1 cellular context compared by ENCODE assay signal in genomic region chr2:215498411-215498810, GRCh38.
TF ChIP-seq lines count a peak whose summit lies in the region.

No MANE protein-coding gene starts in this region.

TF ChIP-seq in HepG2, 621 proteins besides CTCF, POLR2A, EP300 and RAD21 (continues in another document):
- TF ChIP-seq PPARG (CRISPR knock-in tag; conservative IDR thresholded peaks at IDR 0.05): peak; percentile 61; the same call in 1 of the 2 replicates
- peak; percentile 45 for TF ChIP-seq ELF1 (CRISPR knock-in tag; IDR thresholded peaks at IDR 0.05)
- TF ChIP-seq ERF (CRISPR knock-in tag; IDR thresholded peaks at IDR 0.05): peak; percentile 70; the same call in 1 of the 2 replicates
- peak; percentile 74; the same call in 1 of the 2 replicates for TF ChIP-seq SOX5 (CRISPR knock-in tag; IDR thresholded peaks at IDR 0.05; ENCODE audit: borderline replicate concordance)
- peak; percentile 67; the same call in 1 of the 2 replicates for TF ChIP-seq ZNF292 (CRISPR knock-in tag; IDR thresholded peaks at IDR 0.05; ENCODE audit: borderline replicate concordance, low read depth)
- TF ChIP-seq ZSCAN31 (CRISPR knock-in tag; IDR thresholded peaks at IDR 0.05; ENCODE audit: low read depth): 0 out of 2 replicates have a peak, but pooled peaks have one; percentile 31
- TF ChIP-seq ZKSCAN8 (CRISPR knock-in tag; IDR thresholded peaks at IDR 0.05; ENCODE audit: borderline replicate concordance): no peak
- TF ChIP-seq HDAC2 (CRISPR knock-in tag; IDR thresholded peaks at IDR 0.05): peak; percentile 79; the same call in 1 of the 2 replicates
- TF ChIP-seq HOXA3 (CRISPR knock-in tag; IDR thresholded peaks at IDR 0.05): peak; percentile 68; the same call in 1 of the 2 replicates
- peak; percentile 62; the same call in 1 of the 2 replicates for TF ChIP-seq TFE3 (CRISPR knock-in tag; IDR thresholded peaks at IDR 0.05)
- peak; percentile 83; the same call in 1 of the 2 replicates for TF ChIP-seq MIER3 (CRISPR knock-in tag; IDR thresholded peaks at IDR 0.05; ENCODE audit: borderline replicate concordance)
- TF ChIP-seq HNF4A (CRISPR knock-in tag; IDR thresholded peaks at IDR 0.05): peak; percentile 32; the same call in 1 of the 2 replicates
- TF ChIP-seq KAT8 (CRISPR knock-in tag; IDR thresholded peaks at IDR 0.05): peak; percentile 69
- TF ChIP-seq IKZF5 (CRISPR knock-in tag; IDR thresholded peaks at IDR 0.05): peak; percentile 74
- TF ChIP-seq SMAD1 (CRISPR knock-in tag; IDR thresholded peaks at IDR 0.05; ENCODE audit: borderline replicate concordance, low read depth): no peak
- peak; percentile 74 for TF ChIP-seq ZMYM4 (CRISPR knock-in tag; IDR thresholded peaks at IDR 0.05)
- TF ChIP-seq ZBTB26 (CRISPR knock-in tag; IDR thresholded peaks at IDR 0.05; ENCODE audit: borderline replicate concordance): peak; percentile 59; the same call in 1 of the 2 replicates
- TF ChIP-seq ZNF362 (CRISPR knock-in tag; IDR thresholded peaks at IDR 0.05; ENCODE audit: borderline replicate concordance): peak; percentile 42; the same call in 1 of the 2 replicates
- peak; percentile 92 for TF ChIP-seq FOXA3 (CRISPR knock-in tag; IDR thresholded peaks at IDR 0.05)
- no peak for TF ChIP-seq SOX13 (IDR thresholded peaks at IDR 0.05)
- peak in 1 of 2 experiments; percentile 65; a peak in 2 of 4 replicates for TF ChIP-seq SOX13 (CRISPR knock-in tag; conservative IDR thresholded peaks at IDR 0.05 in 1 of 2, IDR thresholded peaks at IDR 0.05 in 1 of 2)
- TF ChIP-seq ZBTB14 (CRISPR knock-in tag; IDR thresholded peaks at IDR 0.05): no peak
- 0 out of 2 replicates have a peak, but pooled peaks have one; percentile 18 for TF ChIP-seq NFYB (CRISPR knock-in tag; IDR thresholded peaks at IDR 0.05)
- TF ChIP-seq ZNF441 (CRISPR knock-in tag; IDR thresholded peaks at IDR 0.05; ENCODE audit: borderline replicate concordance): peak; percentile 74; the same call in 1 of the 2 replicates
- TF ChIP-seq ZNF136 (CRISPR knock-in tag; IDR thresholded peaks at IDR 0.05; ENCODE audit: low read depth): no peak
- TF ChIP-seq ZNF605 (CRISPR knock-in tag; IDR thresholded peaks at IDR 0.05): no peak
- peak; percentile 57 for TF ChIP-seq ASH2L (IDR thresholded peaks at IDR 0.05; ENCODE audit: insufficient read length, low read depth, low read length)
- TF ChIP-seq CREB1 (IDR thresholded peaks at IDR 0.05): peak; percentile 49; the same call in 1 of the 2 replicates
- peak; percentile 73 for TF ChIP-seq CREB1 (CRISPR knock-in tag; IDR thresholded peaks at IDR 0.05)
- peak; percentile 32 for TF ChIP-seq SKI (IDR thresholded peaks at IDR 0.05; ENCODE audit: partially characterized antibody)
- 0 out of 2 replicates have a peak, but pooled peaks have one; percentile 48 for TF ChIP-seq ZNF646 (CRISPR knock-in tag; IDR thresholded peaks at IDR 0.05)
- 0 out of 2 replicates have a peak, but pooled peaks have one; percentile 49 for TF ChIP-seq ZMYM3 (CRISPR knock-in tag; IDR thresholded peaks at IDR 0.05)
- TF ChIP-seq ZNF614 (CRISPR knock-in tag; IDR thresholded peaks at IDR 0.05; ENCODE audit: borderline replicate concordance): peak; percentile 81; the same call in 1 of the 2 replicates
- peak; percentile 78 for TF ChIP-seq ZSCAN9 (CRISPR knock-in tag; IDR thresholded peaks at IDR 0.05; ENCODE audit: borderline replicate concordance)
- TF ChIP-seq PRDM10 (CRISPR knock-in tag; IDR thresholded peaks at IDR 0.05; ENCODE audit: low read depth): peak; percentile 71; the same call in 1 of the 2 replicates
- TF ChIP-seq KLF6 (CRISPR knock-in tag; IDR thresholded peaks at IDR 0.05): 0 out of 2 replicates have a peak, but pooled peaks have one; percentile 27
- TF ChIP-seq SRSF1 (optimal IDR thresholded peaks at IDR 0.05; ENCODE audit: low read depth, low read length): no peak
- TF ChIP-seq ARHGAP35 (CRISPR knock-in tag; IDR thresholded peaks at IDR 0.05; ENCODE audit: borderline replicate concordance): no peak
- no peak for TF ChIP-seq SMARCE1 (IDR thresholded peaks at IDR 0.05; ENCODE audit: borderline replicate concordance)
- TF ChIP-seq HNF1B (CRISPR knock-in tag; IDR thresholded peaks at IDR 0.05): peak; percentile 78
- TF ChIP-seq ISL2 (CRISPR knock-in tag; IDR thresholded peaks at IDR 0.05): no peak
- peak; percentile 39; the same call in 1 of the 2 replicates for TF ChIP-seq TFDP1 (CRISPR knock-in tag; IDR thresholded peaks at IDR 0.05; ENCODE audit: borderline replicate concordance)
